8 cellular contexts compared by ENCODE assay signal in genomic region chr21:25607812-25608737, GRCh38. TPM values are rescaled to one million over a fixed set of nuclear protein-coding genes. Genes with fewer than 3 reads are reported as not detected.
DNase-seq lines count a peak whose midpoint lies in the region; ATAC-seq, FAIRE-seq and TF ChIP-seq lines count a peak whose summit lies in the region.

No MANE protein-coding gene starts in this region.

- peak; percentile 67 for DNase-seq in Calu3
- DNase-seq in HTR-8/SVneo (ENCODE audit: insufficient read length, low spot score) = peak; percentile 69
- peak; percentile 85 for DNase-seq in NT2/D1 (ENCODE audit: low read depth, low spot score)
- DNase-seq in activated T-cell treated with anti-CD3 and anti-CD28 coated beads for 4 hours = peak; percentile 69
- DNase-seq in erythroblast (lab: John Stamatoyannopoulos, UW) = peak; percentile 86 to 89
- DNase-seq in mucosa of gallbladder (ENCODE audit: low spot score) = peak; percentile 81
- peak; percentile 53 to 60 for DNase-seq in stimulated activated CD8-positive, alpha-beta memory T cell treated with anti-CD3 and anti-CD28 coated beads, Interleukin-4, amount 100 ng/mL, for 1 hour (ENCODE audit: low read depth in 2 of 2, low spot score in 1 of 2)

- H3K9me3 Mint-ChIP-seq in Calu3 (ENCODE audit: low read depth, unreplicated experiment) = no peaks in the 10 kb centered on the region

- no peaks in the 10 kb centered on the region for H3K4me1 ChIP-seq in NT2/D1 (ENCODE audit: insufficient read depth, insufficient read length)

- H3K4me1 Mint-ChIP-seq in Calu3 (ENCODE audit: low read depth, unreplicated experiment) = no peaks in the 10 kb centered on the region

- peaks cover 32% of the 10 kb centered on the region for H3K36me3 ChIP-seq in NT2/D1 (ENCODE audit: insufficient read depth, insufficient read length, low read length)

- intact Hi-C loops in Calu3 (cut with micrococcal nuclease; ENCODE audit: unreplicated experiment) = loop anchor here (1.0 to 10.0 kb wide), 3 partner anchors 100 to 257 kb away; no protein-coding TSS in a partner anchor

- no peaks in the 10 kb centered on the region for H3K27me3 Mint-ChIP-seq in Calu3 (ENCODE audit: unreplicated experiment)

- TF ChIP-seq POLR2A in erythroblast (IDR thresholded peaks at IDR 0.05; ENCODE audit: low read length) = no peak

- no TSS peak for BruUV-seq in Calu3 (replicated peaks; lab: Mats Ljungman, UMichigan)

- no peaks in the 10 kb centered on the region for H3K27me3 ChIP-seq in NT2/D1 (ENCODE audit: insufficient read depth, insufficient read length)

- H3K36me3 Mint-ChIP-seq in Calu3 (ENCODE audit: insufficient read depth, unreplicated experiment) = peaks cover 21% of the 10 kb centered on the region

- peak overlapping the region; percentile 88 for H3K27ac Mint-ChIP-seq in Calu3 (ENCODE audit: unreplicated experiment)

- H3K4me3 ChIP-seq in NT2/D1 (ENCODE audit: insufficient read length, low read depth) = peak overlapping the region; percentile 93

- H3K9ac ChIP-seq in NT2/D1 (ENCODE audit: insufficient read length, low read depth) = peak overlapping the region; percentile 95

- peak; percentile 78 for TF ChIP-seq CTCF in Calu3 (IDR thresholded peaks at IDR 0.05; ENCODE audit: unreplicated experiment)

- CTCF ChIA-PET in Calu3 (lab: Charles Lee) = no interaction called here

- H3K9me3 ChIP-seq in NT2/D1 (ENCODE audit: insufficient read depth, low read length) = no peaks in the 10 kb centered on the region

- H3K4me3 Mint-ChIP-seq in Calu3 (ENCODE audit: low read depth, unreplicated experiment) = peak overlapping the region; percentile 83

- FAIRE-seq in HTR-8/SVneo (lab: Jason Lieb, UNC) = peak; percentile 95

- ATAC-seq in GM21390 (IDR thresholded peaks at IDR 0.05; ENCODE audit: unreplicated experiment) = peak; percentile 74

RNA-seq across cellular contexts. Expression of gene MRPL39, which starts 0.8 kb away (rescaled TPM):
- total RNA-seq in Calu3 (2022) = 20.0 and 20.6 TPM in 2 replicates
- total RNA-seq in mucosa of gallbladder = 17.4 TPM

RNA-seq across cellular contexts. Expression of gene JAM2, which starts 31.0 kb away (rescaled TPM):
- total RNA-seq in Calu3 (2022) = not detected in 2 replicates
- 27.4 TPM for total RNA-seq in mucosa of gallbladder

Comparison
In these comparisons a context has a peak if more than half of its experiments do, and no peak if none do; other contexts are left out.
1. Peak in every context shown above with its lines: DNase-seq, ATAC-seq and H3K4me3 ChIP-seq.
2. RNA of gene JAM2, which starts 31.0 kb away (total RNA-seq): 27.4 TPM in mucosa of gallbladder (single experiment); not detected in Calu3; every median in the first group is over 10 times any median in the second.